In the genomic region with DNA sequence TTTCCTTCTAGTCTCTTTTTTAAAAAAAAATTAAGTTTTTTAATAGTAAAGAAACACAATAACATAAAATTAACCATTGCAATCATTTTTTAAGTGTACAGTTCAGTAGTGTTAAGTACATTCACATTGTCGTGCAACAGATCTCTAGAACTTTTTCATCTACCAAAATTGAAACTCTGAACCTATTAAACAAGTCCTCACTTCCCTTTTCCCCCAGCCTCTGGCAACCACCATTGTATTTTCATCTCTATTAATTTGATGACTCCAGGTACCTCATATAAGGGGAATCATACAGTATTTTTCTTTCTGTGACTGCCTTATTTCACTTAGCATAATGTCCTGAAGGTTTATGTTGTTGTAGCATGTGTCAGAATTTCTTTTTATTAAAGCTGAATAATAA, we compare ENCODE assay signal across 13 cellular contexts. TPM values are rescaled to one million over a fixed set of nuclear protein-coding genes. Genes with fewer than 3 reads are reported as not detected.
A peak's percentile ranks its signal among the peaks of the same experiment; 100 is the strongest.
DNase-seq lines count a peak whose midpoint lies in the region; ATAC-seq and TF ChIP-seq lines count a peak whose summit lies in the region.
"Had no signal": no experiment of that assay in that cellular context is flagged by ENCODE, and none has a peak within 500 bp of the region (broad histone marks: within the 10 kb centered on the region; RNA-seq: fewer than 3 reads in every experiment).

No MANE protein-coding gene starts in this region.

- H3K9me3 ChIP-seq in OCI-LY7 (ENCODE audit: low read length): no peaks in the 10 kb centered on the region
- H3K9me3 ChIP-seq: right atrium auricular region had no signal

- ATAC-seq in GM18861 (IDR thresholded peaks at IDR 0.05; ENCODE audit: unreplicated experiment) (peak; percentile 34), GM21447 (IDR thresholded peaks at IDR 0.05; ENCODE audit: unreplicated experiment) (peak; percentile 35), HG03064 (IDR thresholded peaks at IDR 0.05; ENCODE audit: low read depth, unreplicated experiment) (peak; percentile 31), HG02938 (IDR thresholded peaks at IDR 0.05; ENCODE audit: unreplicated experiment) (no peak)
- ATAC-seq: Right ventricle myocardium inferior had no signal

- no peaks in the 10 kb centered on the region for H4K20me1 ChIP-seq in OCI-LY7 (ENCODE audit: insufficient read depth, low read length)

- no peak overlapping the region for H3K27ac ChIP-seq in OCI-LY7 (ENCODE audit: low read depth, low read length, poor library complexity, severe bottlenecking)
- H3K27ac ChIP-seq: BLaER1, right atrium auricular region had no signal

- peak; percentile 45 for DNase-seq in OCI-LY7 (ENCODE audit: low spot score)
- DNase-seq in NCI-H345 treated with DMSO at 0.1 percent for 48 hours (lab: John Stamatoyannopoulos, UW; ENCODE audit: unreplicated experiment): no peak
- no peak for DNase-seq in pons (ENCODE audit: low spot score)
- DNase-seq in DMS79 (lab: John Stamatoyannopoulos, UW): no peak
- DNase-seq: activated naive CD4-positive, alpha-beta T cell treated with anti-CD3 and anti-CD28 coated beads, Interleukin-2, amount 50 U/mL, for 16 hours; NCI-H1092 had no signal

- H2AFZ ChIP-seq in OCI-LY7 (ENCODE audit: low read length): 0 out of 2 replicates have a peak overlapping the region, but pooled peaks have one; percentile 18

- no peak overlapping the region for H3K4me3 ChIP-seq in OCI-LY7 (ENCODE audit: low read depth, low read length, poor library complexity, severe bottlenecking)
- H3K4me3 ChIP-seq: BLaER1, right atrium auricular region had no signal

- H3K9me2 ChIP-seq in OCI-LY7 (ENCODE audit: insufficient read depth, low read length): no peaks in the 10 kb centered on the region

- no TSS peak for BruUV-seq in OCI-LY7 (replicated peaks; lab: Mats Ljungman, UMichigan)

- H3K79me2 ChIP-seq in OCI-LY7 (ENCODE audit: insufficient read depth, low read depth, low read length): no peaks in the 10 kb centered on the region

- no peaks in the 10 kb centered on the region for H3K36me3 ChIP-seq in OCI-LY7 (ENCODE audit: insufficient read depth, low read length)
- H3K36me3 ChIP-seq: BLaER1, right atrium auricular region had no signal

- no peak overlapping the region for H3K4me2 ChIP-seq in OCI-LY7 (ENCODE audit: low read length)
- H3K4me2 ChIP-seq: BLaER1 had no signal

- TF ChIP-seq CTCF in OCI-LY7 (conservative IDR thresholded peaks at IDR 0.05; ENCODE audit: low read length): no peak

- POLR2A ChIA-PET in OCI-LY7 (lab: Charles Lee): interaction anchor here (0.8 to 0.9 kb wide), 2 partner anchors 9 to 12 kb away, joined by 3 read pairs; no protein-coding TSS in a partner anchor

- intact Hi-C loops in OCI-LY7 (cut with micrococcal nuclease; ENCODE audit: unreplicated experiment): no loop called here

- peaks cover 26% of the 10 kb centered on the region for H3K4me1 ChIP-seq in OCI-LY7 (ENCODE audit: insufficient read depth, low read length, poor library complexity, severe bottlenecking)
- H3K4me1 ChIP-seq: right atrium auricular region had no signal

- CTCF ChIA-PET in OCI-LY7 (lab: Charles Lee; ENCODE audit: unreplicated experiment): no interaction called here

RNA-seq across cellular contexts. Expression of a gene that starts 31.8 kb away (rescaled TPM):
- 29.4 and 40.7 TPM in 2 replicates for total RNA-seq in OCI-LY7 (2014; rRNA removed; shearing (Covaris generic))
- total RNA-seq in OCI-LY7 (2022): 42.5 and 47.7 TPM in 2 replicates
